ENCODE assay signal across 1 cellular context in the genomic region with DNA sequence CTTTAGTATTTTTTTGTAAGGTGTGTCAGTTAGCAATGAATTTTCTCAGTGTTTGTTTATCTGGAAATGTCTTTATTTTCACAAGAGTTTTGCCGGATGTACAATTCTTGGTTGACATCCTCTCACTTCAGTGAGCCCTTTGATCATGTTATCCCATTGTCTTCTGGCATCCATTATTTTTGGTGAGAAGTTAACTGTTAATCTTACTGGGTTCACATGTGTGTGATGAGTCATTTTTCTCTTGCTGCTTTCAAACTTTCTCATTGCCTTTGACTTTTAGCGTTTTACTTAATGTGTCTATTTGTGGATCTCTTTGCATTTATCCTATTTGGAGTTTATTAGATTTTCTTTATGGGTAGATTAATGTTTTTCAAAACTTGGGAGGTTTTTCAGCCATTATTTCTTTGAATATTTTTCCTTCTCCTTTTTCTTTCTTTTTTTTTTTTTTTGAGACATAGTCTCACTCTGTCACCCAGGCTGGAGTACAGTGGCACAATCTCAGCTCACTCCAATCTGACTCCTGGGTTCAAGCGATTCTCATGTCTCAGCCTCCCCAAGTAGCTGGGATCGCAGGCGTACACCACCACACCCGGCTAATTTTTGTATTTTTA.
TF ChIP-seq lines count a peak whose summit lies in the region.

No MANE protein-coding gene starts in this region.

TF ChIP-seq in K562, 482 proteins besides CTCF, POLR2A, EP300 and RAD21 (continued from another document and continues in another):
- TF ChIP-seq, protein P1, sequence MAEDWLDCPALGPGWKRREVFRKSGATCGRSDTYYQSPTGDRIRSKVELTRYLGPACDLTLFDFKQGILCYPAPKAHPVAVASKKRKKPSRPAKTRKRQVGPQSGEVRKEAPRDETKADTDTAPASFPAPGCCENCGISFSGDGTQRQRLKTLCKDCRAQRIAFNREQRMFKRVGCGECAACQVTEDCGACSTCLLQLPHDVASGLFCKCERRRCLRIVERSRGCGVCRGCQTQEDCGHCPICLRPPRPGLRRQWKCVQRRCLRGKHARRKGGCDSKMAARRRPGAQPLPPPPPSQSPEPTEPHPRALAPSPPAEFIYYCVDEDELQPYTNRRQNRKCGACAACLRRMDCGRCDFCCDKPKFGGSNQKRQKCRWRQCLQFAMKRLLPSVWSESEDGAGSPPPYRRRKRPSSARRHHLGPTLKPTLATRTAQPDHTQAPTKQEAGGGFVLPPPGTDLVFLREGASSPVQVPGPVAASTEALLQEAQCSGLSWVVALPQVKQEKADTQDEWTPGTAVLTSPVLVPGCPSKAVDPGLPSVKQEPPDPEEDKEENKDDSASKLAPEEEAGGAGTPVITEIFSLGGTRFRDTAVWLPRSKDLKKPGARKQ (CRISPR knock-in tag; IDR thresholded peaks at IDR 0.05): no peak
- no peak for TF ChIP-seq ILF3 (IDR thresholded peaks at IDR 0.05; ENCODE audit: borderline replicate concordance)
- TF ChIP-seq JUNB (CRISPR knock-in tag; conservative IDR thresholded peaks at IDR 0.05): peak; percentile 69; the same call in 1 of the 2 replicates
- no peak for TF ChIP-seq SMARCC2 (IDR thresholded peaks at IDR 0.05; ENCODE audit: low read depth)
- no peak for TF ChIP-seq NCOA4 (IDR thresholded peaks at IDR 0.05; ENCODE audit: partially characterized antibody)
- TF ChIP-seq, protein P2, sequence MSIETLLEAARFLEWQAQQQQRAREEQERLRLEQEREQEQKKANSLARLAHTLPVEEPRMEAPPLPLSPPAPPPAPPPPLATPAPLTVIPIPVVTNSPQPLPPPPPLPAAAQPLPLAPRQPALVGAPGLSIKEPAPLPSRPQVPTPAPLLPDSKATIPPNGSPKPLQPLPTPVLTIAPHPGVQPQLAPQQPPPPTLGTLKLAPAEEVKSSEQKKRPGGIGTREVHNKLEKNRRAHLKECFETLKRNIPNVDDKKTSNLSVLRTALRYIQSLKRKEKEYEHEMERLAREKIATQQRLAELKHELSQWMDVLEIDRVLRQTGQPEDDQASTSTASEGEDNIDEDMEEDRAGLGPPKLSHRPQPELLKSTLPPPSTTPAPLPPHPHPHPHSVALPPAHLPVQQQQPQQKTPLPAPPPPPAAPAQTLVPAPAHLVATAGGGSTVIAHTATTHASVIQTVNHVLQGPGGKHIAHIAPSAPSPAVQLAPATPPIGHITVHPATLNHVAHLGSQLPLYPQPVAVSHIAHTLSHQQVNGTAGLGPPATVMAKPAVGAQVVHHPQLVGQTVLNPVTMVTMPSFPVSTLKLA (conservative IDR thresholded peaks at IDR 0.05): no peak
- no peak for TF ChIP-seq NR4A1 (CRISPR knock-in tag; IDR thresholded peaks at IDR 0.05)
- TF ChIP-seq NR4A1 (tag; IDR thresholded peaks at IDR 0.05): no peak
- TF ChIP-seq HDAC1 (IDR thresholded peaks at IDR 0.05): peak in 1 of 2 experiments; percentile 63; a peak in 1 of 4 replicates
- no peak for TF ChIP-seq DMBX1 (CRISPR knock-in tag; IDR thresholded peaks at IDR 0.05; ENCODE audit: borderline replicate concordance)
- TF ChIP-seq, protein P3, sequence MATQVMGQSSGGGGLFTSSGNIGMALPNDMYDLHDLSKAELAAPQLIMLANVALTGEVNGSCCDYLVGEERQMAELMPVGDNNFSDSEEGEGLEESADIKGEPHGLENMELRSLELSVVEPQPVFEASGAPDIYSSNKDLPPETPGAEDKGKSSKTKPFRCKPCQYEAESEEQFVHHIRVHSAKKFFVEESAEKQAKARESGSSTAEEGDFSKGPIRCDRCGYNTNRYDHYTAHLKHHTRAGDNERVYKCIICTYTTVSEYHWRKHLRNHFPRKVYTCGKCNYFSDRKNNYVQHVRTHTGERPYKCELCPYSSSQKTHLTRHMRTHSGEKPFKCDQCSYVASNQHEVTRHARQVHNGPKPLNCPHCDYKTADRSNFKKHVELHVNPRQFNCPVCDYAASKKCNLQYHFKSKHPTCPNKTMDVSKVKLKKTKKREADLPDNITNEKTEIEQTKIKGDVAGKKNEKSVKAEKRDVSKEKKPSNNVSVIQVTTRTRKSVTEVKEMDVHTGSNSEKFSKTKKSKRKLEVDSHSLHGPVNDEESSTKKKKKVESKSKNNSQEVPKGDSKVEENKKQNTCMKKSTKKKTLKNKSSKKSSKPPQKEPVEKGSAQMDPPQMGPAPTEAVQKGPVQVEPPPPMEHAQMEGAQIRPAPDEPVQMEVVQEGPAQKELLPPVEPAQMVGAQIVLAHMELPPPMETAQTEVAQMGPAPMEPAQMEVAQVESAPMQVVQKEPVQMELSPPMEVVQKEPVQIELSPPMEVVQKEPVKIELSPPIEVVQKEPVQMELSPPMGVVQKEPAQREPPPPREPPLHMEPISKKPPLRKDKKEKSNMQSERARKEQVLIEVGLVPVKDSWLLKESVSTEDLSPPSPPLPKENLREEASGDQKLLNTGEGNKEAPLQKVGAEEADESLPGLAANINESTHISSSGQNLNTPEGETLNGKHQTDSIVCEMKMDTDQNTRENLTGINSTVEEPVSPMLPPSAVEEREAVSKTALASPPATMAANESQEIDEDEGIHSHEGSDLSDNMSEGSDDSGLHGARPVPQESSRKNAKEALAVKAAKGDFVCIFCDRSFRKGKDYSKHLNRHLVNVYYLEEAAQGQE (CRISPR knock-in tag; IDR thresholded peaks at IDR 0.05; ENCODE audit: low read depth): no peak
- no peak for TF ChIP-seq PRMT5 (CRISPR knock-in tag; IDR thresholded peaks at IDR 0.05)
- TF ChIP-seq HLTF (IDR thresholded peaks at IDR 0.05): peak; percentile 61; the same call in 1 of the 2 replicates
- no peak for TF ChIP-seq ZFP36 (IDR thresholded peaks at IDR 0.05; ENCODE audit: low read depth, low read length, partially characterized antibody)
- TF ChIP-seq ZNF431 (CRISPR knock-in tag; IDR thresholded peaks at IDR 0.05): no peak
- TF ChIP-seq ZNF778 (CRISPR knock-in tag; IDR thresholded peaks at IDR 0.05): no peak
- no peak for TF ChIP-seq ZNF133 (CRISPR knock-in tag; IDR thresholded peaks at IDR 0.05)
- TF ChIP-seq ADNP (tag; IDR thresholded peaks at IDR 0.05): no peak
- TF ChIP-seq DNMT1 (IDR thresholded peaks at IDR 0.05): no peak
- no peak for TF ChIP-seq PCBP2 (IDR thresholded peaks at IDR 0.05; ENCODE audit: low read depth, low read length, poor library complexity, severe bottlenecking)
- no peak for TF ChIP-seq IRF2 (CRISPR knock-in tag; IDR thresholded peaks at IDR 0.05)
- TF ChIP-seq TCFL5 (CRISPR knock-in tag; conservative IDR thresholded peaks at IDR 0.05): no peak
- TF ChIP-seq HNRNPL (IDR thresholded peaks at IDR 0.05; ENCODE audit: low read depth, low read length): no peak
- no peak for TF ChIP-seq BMI1 (IDR thresholded peaks at IDR 0.05; ENCODE audit: low read length)
- no peak for TF ChIP-seq RBM39 (optimal IDR thresholded peaks at IDR 0.05; ENCODE audit: low read depth, low read length)
- TF ChIP-seq NR1H2 (CRISPR knock-in tag; IDR thresholded peaks at IDR 0.05): no peak
- no peak for TF ChIP-seq TAF9B (IDR thresholded peaks at IDR 0.05; ENCODE audit: partially characterized antibody)
- no peak for TF ChIP-seq GABPB2 (CRISPR knock-in tag; conservative IDR thresholded peaks at IDR 0.05)
- TF ChIP-seq, protein P4, sequence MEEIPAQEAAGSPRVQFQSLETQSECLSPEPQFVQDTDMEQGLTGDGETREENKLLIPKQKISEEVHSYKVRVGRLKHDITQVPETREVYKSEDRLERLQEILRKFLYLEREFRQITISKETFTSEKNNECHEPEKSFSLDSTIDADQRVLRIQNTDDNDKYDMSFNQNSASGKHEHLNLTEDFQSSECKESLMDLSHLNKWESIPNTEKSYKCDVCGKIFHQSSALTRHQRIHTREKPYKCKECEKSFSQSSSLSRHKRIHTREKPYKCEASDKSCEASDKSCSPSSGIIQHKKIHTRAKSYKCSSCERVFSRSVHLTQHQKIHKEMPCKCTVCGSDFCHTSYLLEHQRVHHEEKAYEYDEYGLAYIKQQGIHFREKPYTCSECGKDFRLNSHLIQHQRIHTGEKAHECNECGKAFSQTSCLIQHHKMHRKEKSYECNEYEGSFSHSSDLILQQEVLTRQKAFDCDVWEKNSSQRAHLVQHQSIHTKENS (CRISPR knock-in tag; IDR thresholded peaks at IDR 0.05): no peak
- TF ChIP-seq EWSR1 (IDR thresholded peaks at IDR 0.05; ENCODE audit: borderline replicate concordance, low read depth, partially characterized antibody): no peak
- no peak for TF ChIP-seq ILK (tag; IDR thresholded peaks at IDR 0.05; ENCODE audit: borderline replicate concordance, low read depth)
- TF ChIP-seq KLF1 (tag; IDR thresholded peaks at IDR 0.05): no peak
- TF ChIP-seq RHOXF2B (CRISPR knock-in tag; conservative IDR thresholded peaks at IDR 0.05): no peak
- TF ChIP-seq CBX2 (IDR thresholded peaks at IDR 0.05; ENCODE audit: insufficient read depth, low read length, poor library complexity, severe bottlenecking): no peak
- no peak for TF ChIP-seq TBL1XR1 (IDR thresholded peaks at IDR 0.05; ENCODE audit: low read length in 2 of 2)
- TF ChIP-seq ZNF354B (CRISPR knock-in tag; IDR thresholded peaks at IDR 0.05): no peak
- TF ChIP-seq DPF2 (IDR thresholded peaks at IDR 0.05): peak; percentile 74; the same call in 1 of the 2 replicates
- TF ChIP-seq, protein P5, sequence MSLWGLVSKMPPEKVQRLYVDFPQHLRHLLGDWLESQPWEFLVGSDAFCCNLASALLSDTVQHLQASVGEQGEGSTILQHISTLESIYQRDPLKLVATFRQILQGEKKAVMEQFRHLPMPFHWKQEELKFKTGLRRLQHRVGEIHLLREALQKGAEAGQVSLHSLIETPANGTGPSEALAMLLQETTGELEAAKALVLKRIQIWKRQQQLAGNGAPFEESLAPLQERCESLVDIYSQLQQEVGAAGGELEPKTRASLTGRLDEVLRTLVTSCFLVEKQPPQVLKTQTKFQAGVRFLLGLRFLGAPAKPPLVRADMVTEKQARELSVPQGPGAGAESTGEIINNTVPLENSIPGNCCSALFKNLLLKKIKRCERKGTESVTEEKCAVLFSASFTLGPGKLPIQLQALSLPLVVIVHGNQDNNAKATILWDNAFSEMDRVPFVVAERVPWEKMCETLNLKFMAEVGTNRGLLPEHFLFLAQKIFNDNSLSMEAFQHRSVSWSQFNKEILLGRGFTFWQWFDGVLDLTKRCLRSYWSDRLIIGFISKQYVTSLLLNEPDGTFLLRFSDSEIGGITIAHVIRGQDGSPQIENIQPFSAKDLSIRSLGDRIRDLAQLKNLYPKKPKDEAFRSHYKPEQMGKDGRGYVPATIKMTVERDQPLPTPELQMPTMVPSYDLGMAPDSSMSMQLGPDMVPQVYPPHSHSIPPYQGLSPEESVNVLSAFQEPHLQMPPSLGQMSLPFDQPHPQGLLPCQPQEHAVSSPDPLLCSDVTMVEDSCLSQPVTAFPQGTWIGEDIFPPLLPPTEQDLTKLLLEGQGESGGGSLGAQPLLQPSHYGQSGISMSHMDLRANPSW (CRISPR knock-in tag; IDR thresholded peaks at IDR 0.05): no peak
- TF ChIP-seq HEY1 (CRISPR knock-in tag; IDR thresholded peaks at IDR 0.05; ENCODE audit: borderline replicate concordance): no peak
- no peak for TF ChIP-seq ZNF583 (CRISPR knock-in tag; IDR thresholded peaks at IDR 0.05)
- TF ChIP-seq NCOR1 (IDR thresholded peaks at IDR 0.05): no peak
- no peak for TF ChIP-seq ZNF717 (CRISPR knock-in tag; IDR thresholded peaks at IDR 0.05)
- no peak for TF ChIP-seq HDGF (IDR thresholded peaks at IDR 0.05)
- TF ChIP-seq, protein P6, sequence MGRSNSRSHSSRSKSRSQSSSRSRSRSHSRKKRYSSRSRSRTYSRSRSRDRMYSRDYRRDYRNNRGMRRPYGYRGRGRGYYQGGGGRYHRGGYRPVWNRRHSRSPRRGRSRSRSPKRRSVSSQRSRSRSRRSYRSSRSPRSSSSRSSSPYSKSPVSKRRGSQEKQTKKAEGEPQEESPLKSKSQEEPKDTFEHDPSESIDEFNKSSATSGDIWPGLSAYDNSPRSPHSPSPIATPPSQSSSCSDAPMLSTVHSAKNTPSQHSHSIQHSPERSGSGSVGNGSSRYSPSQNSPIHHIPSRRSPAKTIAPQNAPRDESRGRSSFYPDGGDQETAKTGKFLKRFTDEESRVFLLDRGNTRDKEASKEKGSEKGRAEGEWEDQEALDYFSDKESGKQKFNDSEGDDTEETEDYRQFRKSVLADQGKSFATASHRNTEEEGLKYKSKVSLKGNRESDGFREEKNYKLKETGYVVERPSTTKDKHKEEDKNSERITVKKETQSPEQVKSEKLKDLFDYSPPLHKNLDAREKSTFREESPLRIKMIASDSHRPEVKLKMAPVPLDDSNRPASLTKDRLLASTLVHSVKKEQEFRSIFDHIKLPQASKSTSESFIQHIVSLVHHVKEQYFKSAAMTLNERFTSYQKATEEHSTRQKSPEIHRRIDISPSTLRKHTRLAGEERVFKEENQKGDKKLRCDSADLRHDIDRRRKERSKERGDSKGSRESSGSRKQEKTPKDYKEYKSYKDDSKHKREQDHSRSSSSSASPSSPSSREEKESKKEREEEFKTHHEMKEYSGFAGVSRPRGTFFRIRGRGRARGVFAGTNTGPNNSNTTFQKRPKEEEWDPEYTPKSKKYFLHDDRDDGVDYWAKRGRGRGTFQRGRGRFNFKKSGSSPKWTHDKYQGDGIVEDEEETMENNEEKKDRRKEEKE (IDR thresholded peaks at IDR 0.05; ENCODE audit: borderline replicate concordance in 1 of 2, control insufficient read depth in 1 of 2, low read depth in 2 of 2, low read length in 1 of 2): no peak
- TF ChIP-seq, protein P7, sequence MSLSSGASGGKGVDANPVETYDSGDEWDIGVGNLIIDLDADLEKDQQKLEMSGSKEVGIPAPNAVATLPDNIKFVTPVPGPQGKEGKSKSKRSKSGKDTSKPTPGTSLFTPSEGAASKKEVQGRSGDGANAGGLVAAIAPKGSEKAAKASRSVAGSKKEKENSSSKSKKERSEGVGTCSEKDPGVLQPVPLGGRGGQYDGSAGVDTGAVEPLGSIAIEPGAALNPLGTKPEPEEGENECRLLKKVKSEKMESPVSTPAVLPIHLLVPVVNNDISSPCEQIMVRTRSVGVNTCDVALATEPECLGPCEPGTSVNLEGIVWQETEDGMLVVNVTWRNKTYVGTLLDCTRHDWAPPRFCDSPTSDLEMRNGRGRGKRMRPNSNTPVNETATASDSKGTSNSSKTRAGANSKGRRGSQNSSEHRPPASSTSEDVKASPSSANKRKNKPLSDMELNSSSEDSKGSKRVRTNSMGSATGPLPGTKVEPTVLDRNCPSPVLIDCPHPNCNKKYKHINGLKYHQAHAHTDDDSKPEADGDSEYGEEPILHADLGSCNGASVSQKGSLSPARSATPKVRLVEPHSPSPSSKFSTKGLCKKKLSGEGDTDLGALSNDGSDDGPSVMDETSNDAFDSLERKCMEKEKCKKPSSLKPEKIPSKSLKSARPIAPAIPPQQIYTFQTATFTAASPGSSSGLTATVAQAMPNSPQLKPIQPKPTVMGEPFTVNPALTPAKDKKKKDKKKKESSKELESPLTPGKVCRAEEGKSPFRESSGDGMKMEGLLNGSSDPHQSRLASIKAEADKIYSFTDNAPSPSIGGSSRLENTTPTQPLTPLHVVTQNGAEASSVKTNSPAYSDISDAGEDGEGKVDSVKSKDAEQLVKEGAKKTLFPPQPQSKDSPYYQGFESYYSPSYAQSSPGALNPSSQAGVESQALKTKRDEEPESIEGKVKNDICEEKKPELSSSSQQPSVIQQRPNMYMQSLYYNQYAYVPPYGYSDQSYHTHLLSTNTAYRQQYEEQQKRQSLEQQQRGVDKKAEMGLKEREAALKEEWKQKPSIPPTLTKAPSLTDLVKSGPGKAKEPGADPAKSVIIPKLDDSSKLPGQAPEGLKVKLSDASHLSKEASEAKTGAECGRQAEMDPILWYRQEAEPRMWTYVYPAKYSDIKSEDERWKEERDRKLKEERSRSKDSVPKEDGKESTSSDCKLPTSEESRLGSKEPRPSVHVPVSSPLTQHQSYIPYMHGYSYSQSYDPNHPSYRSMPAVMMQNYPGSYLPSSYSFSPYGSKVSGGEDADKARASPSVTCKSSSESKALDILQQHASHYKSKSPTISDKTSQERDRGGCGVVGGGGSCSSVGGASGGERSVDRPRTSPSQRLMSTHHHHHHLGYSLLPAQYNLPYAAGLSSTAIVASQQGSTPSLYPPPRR (CRISPR knock-in tag; IDR thresholded peaks at IDR 0.05; ENCODE audit: borderline replicate concordance): no peak
- no peak for TF ChIP-seq HMG20B (CRISPR knock-in tag; IDR thresholded peaks at IDR 0.05)
- TF ChIP-seq PML (IDR thresholded peaks at IDR 0.05; ENCODE audit: low read length): no peak
- no peak for TF ChIP-seq SP1 (CRISPR knock-in tag; IDR thresholded peaks at IDR 0.05)
- no peak for TF ChIP-seq SRSF3 (IDR thresholded peaks at IDR 0.05; ENCODE audit: insufficient read depth, low read length)
